34 cellular contexts compared by ENCODE assay signal in genomic region chr4:167321299-167321698, GRCh38.
"Had no signal": no experiment of that assay in that cellular context is flagged by ENCODE, and none has a peak within 500 bp of the region (broad histone marks: within the 10 kb centered on the region; RNA-seq: fewer than 3 reads in every experiment).

No MANE protein-coding gene starts in this region.

- H3K27me3 ChIP-seq: adrenal gland, ascending aorta, body of pancreas, brain microvascular endothelial cell, breast epithelium, cardiac muscle cell had no signal

- DNase-seq: activated effector memory CD4-positive, alpha-beta T cell treated with anti-CD3 and anti-CD28 coated beads, Interleukin-2, amount 50 U/mL, for 16 hours; activated effector memory CD4-positive, alpha-beta T cell treated with Interleukin-2 at 50 U/mL for 16 hours; activated gamma-delta T cell; activated gamma-delta T cell treated with Interleukin-2 at 50 U/mL for 16 hours; activated naive CD4-positive, alpha-beta T cell; activated naive CD4-positive, alpha-beta T cell treated with anti-CD3 and anti-CD28 coated beads for 36 hours; activated naive CD4-positive, alpha-beta T cell treated with anti-CD3 and anti-CD28 coated beads, Interleukin-2, amount 10 ng/mL, durations not matched to agents 7 days and 5 days; activated naive CD4-positive, alpha-beta T cell treated with anti-CD3 and anti-CD28 coated beads, Interleukin-2, amount 50 U/mL, for 16 hours; activated naive CD4-positive, alpha-beta T cell treated with Interleukin-2 at 50 U/mL for 16 hours; activated naive CD8-positive, alpha-beta T cell treated with anti-CD3 and anti-CD28 coated beads for 36 hours; activated naive CD8-positive, alpha-beta T cell treated with anti-CD3 and anti-CD28 coated beads, Interleukin-2, amount 10 ng/mL, durations not matched to agents 7 days and 5 days; activated naive CD8-positive, alpha-beta T cell treated with anti-CD3 and anti-CD28 coated beads, Interleukin-2, amount 50 U/mL, for 24 hours; activated T-cell treated with anti-CD3 and anti-CD28 coated beads, Interleukin-2, amount 50 U/mL, for 1 hour; activated T-cell treated with anti-CD3 and anti-CD28 coated beads, Interleukin-2, amount 50 U/mL, for 24 hours; activated T-cell treated with anti-CD3 and anti-CD28 coated beads, Interleukin-2, amount 50 U/mL, for 4 hours; activated T-cell treated with anti-CD3 and anti-CD28 coated beads, Interleukin-2, amount 50 U/mL, for 48 hours; activated T-cell treated with anti-CD3 and anti-CD28 coated beads, Interleukin-2, amount 50 U/mL, for 72 hours; adrenal gland; amniotic stem cell; amygdala; anterior cingulate cortex; aorta; body of pancreas; brain microvascular endothelial cell; caudate nucleus; central memory CD4-positive, alpha-beta T cell; cerebellar nuclear complex had no signal

- H3K27ac ChIP-seq: adrenal gland, ascending aorta, body of pancreas, brain microvascular endothelial cell, breast epithelium, cardiac muscle cell had no signal

- ATAC-seq: activated naive CD4-positive, alpha-beta T cell treated with anti-CD3 and anti-CD28 coated beads, Interleukin-2, amount 50 U/mL, for 72 hours; activated naive CD8-positive, alpha-beta T cell treated with anti-CD3 and anti-CD28 coated beads, Interleukin-2, amount 50 U/mL, for 24 hours; activated T-cell treated with anti-CD3 and anti-CD28 coated beads, Interleukin-2, amount 50 U/mL, for 4 hours; activated T-cell treated with anti-CD3 and anti-CD28 coated beads, Interleukin-2, amount 50 U/mL, for 72 hours; activated T-helper 17 cell treated with anti-CD3 and anti-CD28 coated beads, Interleukin-2, amount 50 U/mL, for 72 hours; body of pancreas had no signal

- H3K36me3 ChIP-seq: adrenal gland, ascending aorta, brain microvascular endothelial cell, breast epithelium, cardiac muscle cell had no signal

- H3K9me3 ChIP-seq: adrenal gland, ascending aorta, body of pancreas, breast epithelium had no signal

- H3K4me1 ChIP-seq: adrenal gland, ascending aorta, body of pancreas, breast epithelium had no signal

- H3K4me3 ChIP-seq: adrenal gland, ascending aorta, body of pancreas, breast epithelium, cardiac muscle cell had no signal

- FAIRE-seq: astrocyte, bronchial epithelial cell had no signal
